ENCODE assay signal across 9 cellular contexts in the genomic region with DNA sequence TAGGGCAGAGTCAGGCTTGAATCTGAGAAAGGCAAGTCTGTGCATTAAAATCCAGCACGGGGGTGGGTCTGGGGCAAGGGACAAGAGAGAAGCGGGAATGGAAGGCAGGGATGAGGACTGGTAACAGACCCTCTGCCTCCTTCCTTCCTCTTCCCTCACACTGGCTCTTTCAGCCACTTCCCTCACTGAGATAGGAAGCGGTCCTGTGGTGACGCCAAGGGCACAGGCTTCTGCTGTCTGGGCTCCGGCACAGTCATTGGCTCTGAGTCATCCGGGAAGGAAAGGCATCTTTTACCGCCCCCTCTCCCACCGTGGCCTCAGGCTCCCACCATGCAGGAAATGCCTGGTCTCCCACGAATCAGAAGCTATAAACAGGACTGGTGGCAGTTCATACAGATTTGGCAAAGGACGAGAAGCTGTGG.
A peak's percentile ranks its signal among the peaks of the same experiment; 100 is the strongest.
DNase-seq lines count a peak whose midpoint lies in the region; ATAC-seq lines count a peak whose summit lies in the region.
"Had no signal": no experiment of that assay in that cellular context is flagged by ENCODE, and none has a peak within 500 bp of the region (broad histone marks: within the 10 kb centered on the region; RNA-seq: fewer than 3 reads in every experiment).

No MANE protein-coding gene starts in this region.

- H3K27me3 Mint-ChIP-seq in activated CD4-positive, alpha-beta T cell treated with anti-CD3 and anti-CD28 coated beads for 36 hours: no peaks in the 10 kb centered on the region
- H3K27me3 Mint-ChIP-seq in activated CD4-positive, alpha-beta T cell treated with anti-CD3 and anti-CD28 coated beads, Interleukin-2, amount 10 ng/mL, durations not matched to agents 7 days and 5 days: no peaks in the 10 kb centered on the region
- no peaks in the 10 kb centered on the region for H3K27me3 Mint-ChIP-seq in activated CD8-positive, alpha-beta T cell treated with anti-CD3 and anti-CD28 coated beads, Interleukin-2, amount 10 ng/mL, durations not matched to agents 7 days and 5 days (ENCODE audit: low read depth)

- H3K18ac ChIP-seq in trophoblast cell (ENCODE audit: low read length): peak overlapping the region; percentile 77

- peaks cover 42% of the 10 kb centered on the region for H3K36me3 Mint-ChIP-seq in activated CD4-positive, alpha-beta T cell treated with anti-CD3 and anti-CD28 coated beads for 36 hours (ENCODE audit: low read depth)
- peaks cover 22% of the 10 kb centered on the region for H3K36me3 Mint-ChIP-seq in activated CD4-positive, alpha-beta T cell treated with anti-CD3 and anti-CD28 coated beads, Interleukin-2, amount 10 ng/mL, durations not matched to agents 7 days and 5 days (ENCODE audit: low read depth)
- H3K36me3 Mint-ChIP-seq in activated CD8-positive, alpha-beta T cell treated with anti-CD3 and anti-CD28 coated beads, Interleukin-2, amount 10 ng/mL, durations not matched to agents 7 days and 5 days (ENCODE audit: low read depth): peaks cover 3% of the 10 kb centered on the region

- H3K9me3 Mint-ChIP-seq in activated CD4-positive, alpha-beta T cell treated with anti-CD3 and anti-CD28 coated beads for 36 hours (ENCODE audit: low read depth): no peaks in the 10 kb centered on the region
- H3K9me3 Mint-ChIP-seq in activated CD4-positive, alpha-beta T cell treated with anti-CD3 and anti-CD28 coated beads, Interleukin-2, amount 10 ng/mL, durations not matched to agents 7 days and 5 days: no peaks in the 10 kb centered on the region
- H3K9me3 Mint-ChIP-seq in activated CD8-positive, alpha-beta T cell treated with anti-CD3 and anti-CD28 coated beads, Interleukin-2, amount 10 ng/mL, durations not matched to agents 7 days and 5 days (ENCODE audit: insufficient read depth): no peaks in the 10 kb centered on the region

- no peak overlapping the region for H3K4me3 Mint-ChIP-seq in activated CD4-positive, alpha-beta T cell treated with anti-CD3 and anti-CD28 coated beads for 36 hours
- no peak overlapping the region for H3K4me3 Mint-ChIP-seq in activated CD4-positive, alpha-beta T cell treated with anti-CD3 and anti-CD28 coated beads, Interleukin-2, amount 10 ng/mL, durations not matched to agents 7 days and 5 days
- H3K4me3 Mint-ChIP-seq in activated CD8-positive, alpha-beta T cell treated with anti-CD3 and anti-CD28 coated beads, Interleukin-2, amount 10 ng/mL, durations not matched to agents 7 days and 5 days: no peak overlapping the region

- peak overlapping the region; percentile 96 for H3K27ac ChIP-seq in trophoblast cell (ENCODE audit: low read depth, low read length)
- H3K27ac ChIP-seq: 22Rv1 had no signal

- H4K91ac ChIP-seq in trophoblast cell (ENCODE audit: low read depth, low read length): peak overlapping the region; percentile 93

- peaks cover 57% of the 10 kb centered on the region for H3K4me1 Mint-ChIP-seq in activated CD4-positive, alpha-beta T cell treated with anti-CD3 and anti-CD28 coated beads for 36 hours
- peaks cover 20% of the 10 kb centered on the region for H3K4me1 Mint-ChIP-seq in activated CD4-positive, alpha-beta T cell treated with anti-CD3 and anti-CD28 coated beads, Interleukin-2, amount 10 ng/mL, durations not matched to agents 7 days and 5 days
- peaks cover 20% of the 10 kb centered on the region for H3K4me1 Mint-ChIP-seq in activated CD8-positive, alpha-beta T cell treated with anti-CD3 and anti-CD28 coated beads, Interleukin-2, amount 10 ng/mL, durations not matched to agents 7 days and 5 days (ENCODE audit: low read depth)

- no peak overlapping the region for H3K4me3 ChIP-seq in trophoblast cell (ENCODE audit: low read depth, low read length)

- peaks cover 2% of the 10 kb centered on the region for H3K79me2 ChIP-seq in trophoblast cell (ENCODE audit: control insufficient read depth, insufficient read depth, low read length, poor library complexity)

- ATAC-seq in activated CD4-positive, alpha-beta T cell treated with anti-CD3 and anti-CD28 coated beads for 36 hours: peak; percentile 89
- peak; percentile 55 for ATAC-seq in activated CD8-positive, alpha-beta T cell treated with anti-CD3 and anti-CD28 coated beads, Interleukin-2, amount 10 ng/mL, durations not matched to agents 7 days and 5 days
- ATAC-seq in GM21360 (IDR thresholded peaks at IDR 0.05; ENCODE audit: unreplicated experiment): no peak
- ATAC-seq in GM18870 (IDR thresholded peaks at IDR 0.05; ENCODE audit: unreplicated experiment): no peak

- peak overlapping the region; percentile 48 for H3K4ac ChIP-seq in trophoblast cell (ENCODE audit: low read depth, low read length)

- H3K36me3 ChIP-seq in trophoblast cell (ENCODE audit: control insufficient read depth in 1 of 2, insufficient read depth in 2 of 2, low read length in 2 of 2): no peaks in the 10 kb centered on the region

- peak overlapping the region; percentile 91 for H2BK12ac ChIP-seq in trophoblast cell (ENCODE audit: low read length)

- POLR2A ChIA-PET in activated CD4-positive, alpha-beta T cell treated with anti-CD3 and anti-CD28 coated beads for 36 hours (lab: Charles Lee): no interaction called here
- POLR2A ChIA-PET in activated CD4-positive, alpha-beta T cell treated with anti-CD3 and anti-CD28 coated beads, Interleukin-2, amount 10 ng/mL, durations not matched to agents 7 days and 5 days (lab: Charles Lee): no interaction called here
- POLR2A ChIA-PET in activated CD8-positive, alpha-beta T cell treated with anti-CD3 and anti-CD28 coated beads, Interleukin-2, amount 10 ng/mL, durations not matched to agents 7 days and 5 days (lab: Charles Lee): no interaction called here

- H3K9ac ChIP-seq in trophoblast cell (ENCODE audit: low read length): no peak overlapping the region

- no peaks in the 10 kb centered on the region for H3K27me3 ChIP-seq in trophoblast cell (ENCODE audit: insufficient read depth, low read length)

- H3K23ac ChIP-seq in trophoblast cell (ENCODE audit: low read length): no peak overlapping the region

- CTCF ChIA-PET in activated CD4-positive, alpha-beta T cell treated with anti-CD3 and anti-CD28 coated beads for 36 hours (lab: Charles Lee): interaction anchor here (1.4 kb wide), 1 partner anchor 11 kb away, joined by 3 read pairs; no protein-coding TSS in a partner anchor
- CTCF ChIA-PET in activated CD4-positive, alpha-beta T cell treated with anti-CD3 and anti-CD28 coated beads, Interleukin-2, amount 10 ng/mL, durations not matched to agents 7 days and 5 days (lab: Charles Lee): interaction anchor here (1.1 to 1.5 kb wide), 3 partner anchors 8 to 37 kb away, joined by 3 to 4 read pairs (median 3); no protein-coding TSS in a partner anchor
- CTCF ChIA-PET in activated CD8-positive, alpha-beta T cell treated with anti-CD3 and anti-CD28 coated beads, Interleukin-2, amount 10 ng/mL, durations not matched to agents 7 days and 5 days (lab: Charles Lee): interaction anchor here (1.5 kb wide), 1 partner anchor 313 kb away, joined by 4 read pairs; no protein-coding TSS in a partner anchor

- H3K4me2 ChIP-seq in trophoblast cell (ENCODE audit: low read length): no peak overlapping the region

- H3K27ac Mint-ChIP-seq in activated CD4-positive, alpha-beta T cell treated with anti-CD3 and anti-CD28 coated beads for 36 hours: peak overlapping the region; percentile 69
- no peak overlapping the region for H3K27ac Mint-ChIP-seq in activated CD4-positive, alpha-beta T cell treated with anti-CD3 and anti-CD28 coated beads, Interleukin-2, amount 10 ng/mL, durations not matched to agents 7 days and 5 days
- H3K27ac Mint-ChIP-seq in activated CD8-positive, alpha-beta T cell treated with anti-CD3 and anti-CD28 coated beads, Interleukin-2, amount 10 ng/mL, durations not matched to agents 7 days and 5 days: peak overlapping the region; percentile 2

- intact Hi-C loops in activated CD4-positive, alpha-beta T cell treated with anti-CD3 and anti-CD28 coated beads for 36 hours (cut with DNase I, micrococcal nuclease): no loop called here

- H2AFZ ChIP-seq in trophoblast cell (ENCODE audit: insufficient read depth, low read length, poor library complexity): no peak overlapping the region

- H3K9me3 ChIP-seq in trophoblast cell (ENCODE audit: insufficient read depth, low read depth, low read length): no peaks in the 10 kb centered on the region

- H2BK5ac ChIP-seq in trophoblast cell (ENCODE audit: low read depth, low read length, poor library complexity): peak overlapping the region; percentile 74

- no CpG with 5 or more reads among the region's 10 CpGs for WGBS in trophoblast cell (ENCODE audit: extremely low coverage, insufficient coverage, insufficient read length)

- H4K12ac ChIP-seq in trophoblast cell (ENCODE audit: low read depth, low read length): peak overlapping the region; percentile 31

- H2BK120ac ChIP-seq in trophoblast cell (ENCODE audit: insufficient read depth, low read length, poor library complexity): peak overlapping the region; percentile 92

- peaks cover 14% of the 10 kb centered on the region for H3K79me1 ChIP-seq in trophoblast cell (ENCODE audit: low read length)

- peak; percentile 73 for DNase-seq in activated CD4-positive, alpha-beta T cell treated with anti-CD3 and anti-CD28 coated beads for 36 hours
- DNase-seq in activated CD4-positive, alpha-beta T cell treated with anti-CD3 and anti-CD28 coated beads, Interleukin-2, amount 10 ng/mL, durations not matched to agents 7 days and 5 days: no peak
- DNase-seq in activated CD8-positive, alpha-beta T cell treated with anti-CD3 and anti-CD28 coated beads, Interleukin-2, amount 10 ng/mL, durations not matched to agents 7 days and 5 days: peak; percentile 36
- DNase-seq in fibroblast of peridontal ligament (ENCODE audit: extremely low read depth) (peak; percentile 80), trophoblast cell (peak; percentile 33 to 37), GM19238 (ENCODE audit: insufficient read length, low spot score) (no peak)

- peak overlapping the region; percentile 79 for H3K14ac ChIP-seq in trophoblast cell (ENCODE audit: low read length)

- no peak overlapping the region for H2AK5ac ChIP-seq in trophoblast cell (ENCODE audit: low read length)

- H3K4me1 ChIP-seq in trophoblast cell (ENCODE audit: control insufficient read depth in 1 of 2, insufficient read depth in 2 of 2, low read length in 2 of 2): peaks cover 25 to 26% of the 10 kb centered on the region in 2 experiments

- H4K8ac ChIP-seq in trophoblast cell (ENCODE audit: low read depth, low read length): peak overlapping the region; percentile 85

Comparison
In these comparisons a context has a peak if more than half of its experiments do, and no peak if none do; other contexts are left out.
1. DNase-seq: peak in activated CD4-positive, alpha-beta T cell treated with anti-CD3 and anti-CD28 coated beads for 36 hours (single experiment), activated CD8-positive, alpha-beta T cell treated with anti-CD3 and anti-CD28 coated beads, Interleukin-2, amount 10 ng/mL, durations not matched to agents 7 days and 5 days (single experiment), fibroblast of peridontal ligament (single experiment) and trophoblast cell (2 of 2); none in activated CD4-positive, alpha-beta T cell treated with anti-CD3 and anti-CD28 coated beads, Interleukin-2, amount 10 ng/mL, durations not matched to agents 7 days and 5 days (single experiment) and GM19238 (single experiment).
2. ATAC-seq: peak in activated CD4-positive, alpha-beta T cell treated with anti-CD3 and anti-CD28 coated beads for 36 hours (single experiment) and activated CD8-positive, alpha-beta T cell treated with anti-CD3 and anti-CD28 coated beads, Interleukin-2, amount 10 ng/mL, durations not matched to agents 7 days and 5 days (single experiment); none in GM21360 (single experiment) and GM18870 (single experiment).